ENCODE assay signal across 9 cellular contexts in the genomic region with DNA sequence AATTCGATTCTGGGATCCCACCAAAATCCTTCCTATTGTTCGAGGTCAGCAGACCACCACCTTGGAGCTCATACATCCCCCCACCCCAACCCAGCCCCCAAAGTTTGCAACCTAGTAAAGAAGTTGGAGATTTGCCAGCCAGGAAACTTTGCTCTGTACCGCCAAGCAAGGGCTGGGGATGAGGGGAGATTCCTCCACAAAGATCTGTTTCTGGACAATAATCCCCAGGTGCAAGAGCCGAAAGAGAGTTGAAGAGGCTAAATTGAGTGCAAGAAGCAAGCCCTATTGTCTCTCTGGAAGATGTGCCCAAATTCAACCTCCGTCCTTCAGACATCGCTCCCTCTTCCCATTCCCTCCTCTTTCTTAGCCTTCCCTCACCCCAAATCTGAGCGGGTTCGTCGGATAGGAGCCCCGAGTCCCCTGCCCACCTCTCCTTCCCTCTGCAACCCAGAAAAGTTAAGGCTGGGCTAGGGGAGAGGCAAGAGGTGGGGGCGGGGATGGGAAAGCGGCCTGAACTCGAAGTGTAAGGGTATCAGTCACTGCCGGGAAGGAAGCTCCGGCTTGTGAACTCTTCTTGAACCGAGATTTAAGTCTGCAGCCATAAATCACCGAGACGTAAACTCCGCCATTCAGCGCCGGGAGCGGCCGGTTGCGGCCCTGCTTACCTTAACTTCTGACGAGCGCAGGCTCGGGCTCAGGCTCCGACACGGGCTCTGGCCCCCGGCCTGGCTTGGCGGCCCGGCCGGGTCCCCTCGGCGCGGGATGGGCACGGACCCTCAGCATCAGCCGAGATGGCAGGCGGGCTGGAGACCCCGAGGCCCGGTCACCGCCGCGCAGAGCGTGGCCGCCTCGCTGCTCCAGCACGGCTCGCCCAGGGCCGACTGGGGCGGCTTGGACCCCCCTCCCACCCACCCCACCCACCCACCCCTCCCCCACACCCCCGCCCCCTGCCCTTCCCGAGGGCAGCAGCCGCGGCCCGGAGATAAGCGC. TPM values are rescaled to one million over a fixed set of nuclear protein-coding genes. Genes with fewer than 3 reads are reported as not detected.
DNase-seq lines count a peak whose midpoint lies in the region; ATAC-seq and TF ChIP-seq lines count a peak whose summit lies in the region.
"Had no signal": no experiment of that assay in that cellular context is flagged by ENCODE, and none has a peak within 500 bp of the region (broad histone marks: within the 10 kb centered on the region; RNA-seq: fewer than 3 reads in every experiment).

No MANE protein-coding gene starts in this region.

- no peak for TF ChIP-seq POLR2A in esophagus muscularis mucosa (IDR thresholded peaks at IDR 0.05; ENCODE audit: low read depth)

- peaks cover 57% of the 10 kb centered on the region for H3K36me3 Mint-ChIP-seq in nephron progenitor cell (ENCODE audit: low read depth)
- H3K36me3 Mint-ChIP-seq: CD8-positive, alpha-beta T cell had no signal

- DNase-seq in ACHN: peak; percentile 92
- DNase-seq in NCI-H226: peak; percentile 95
- no peak for DNase-seq in esophagus muscularis mucosa (ENCODE audit: extremely low spot score)
- peak; percentile 83 for DNase-seq in nephron progenitor cell
- no peak for DNase-seq in Kasumi-1 (lab: John Stamatoyannopoulos, UW)
- DNase-seq in RPMI8226: no peak

- H3K4me1 Mint-ChIP-seq in nephron progenitor cell: peaks cover 50% of the 10 kb centered on the region

- H3K27me3 ChIP-seq in esophagus muscularis mucosa: no peaks in the 10 kb centered on the region

- TF ChIP-seq CTCF in esophagus muscularis mucosa (IDR thresholded peaks at IDR 0.05): no peak
- no peak for TF ChIP-seq CTCF in nephron progenitor cell (IDR thresholded peaks at IDR 0.05)

- no peaks in the 10 kb centered on the region for H3K36me3 ChIP-seq in esophagus muscularis mucosa

- in situ Hi-C loops in ACHN (cut with HindIII; ENCODE audit: low pct_ligation_motif_present, low pct_unique_long_range_greater_than_20kb, low sequenced_read_pairs): no loop called here

- peak overlapping the region; percentile 100 for H3K27ac Mint-ChIP-seq in nephron progenitor cell
- H3K27ac Mint-ChIP-seq: CD8-positive, alpha-beta T cell had no signal

- H3K9me3 Mint-ChIP-seq in nephron progenitor cell: no peaks in the 10 kb centered on the region
- H3K9me3 Mint-ChIP-seq: CD8-positive, alpha-beta T cell had no signal

- no peak for ATAC-seq in GM19467 (IDR thresholded peaks at IDR 0.05; ENCODE audit: unreplicated experiment)
- ATAC-seq in HG02642 (IDR thresholded peaks at IDR 0.05; ENCODE audit: poor library complexity, unreplicated experiment): no peak
- ATAC-seq: CD8-positive, alpha-beta T cell had no signal

- 26% methylated on average over 32 of the region's 57 CpGs for WGBS in esophagus muscularis mucosa

- peak overlapping the region; percentile 99 for H3K4me3 Mint-ChIP-seq in nephron progenitor cell
- H3K4me3 Mint-ChIP-seq: CD8-positive, alpha-beta T cell had no signal

- no peaks in the 10 kb centered on the region for H3K9me3 ChIP-seq in esophagus muscularis mucosa

- peaks cover 4% of the 10 kb centered on the region for H3K27me3 Mint-ChIP-seq in nephron progenitor cell (ENCODE audit: low read depth, poor library complexity)

- intact Hi-C loops in esophagus muscularis mucosa (cut with DNase I): no loop called here

- peak; percentile 61 for TF ChIP-seq EP300 in esophagus muscularis mucosa (IDR thresholded peaks at IDR 0.05)

- H3K27ac ChIP-seq in esophagus muscularis mucosa (replicated peaks in 1 of 4): peak overlapping the region; percentile 96 to 100 (median 99)

- H3K4me3 ChIP-seq in esophagus muscularis mucosa: peak overlapping the region; percentile 68 to 88 (median 77)

- H3K4me1 ChIP-seq in esophagus muscularis mucosa: peaks cover 33 to 66% (median 63%) of the 10 kb centered on the region in 4 donors

RNA-seq across cellular contexts. Expression of gene HOXA2, which starts 10.8 kb away (rescaled TPM):
- 1 to 10 TPM; 3.3 to 5.4 (median 4.4) TPM for total RNA-seq in esophagus muscularis mucosa
- total RNA-seq: CD8-positive, alpha-beta T cell had no signal

RNA-seq across cellular contexts. Expression of gene HOXA4, which starts 17.3 kb away (rescaled TPM):
- 10 to 100 TPM; 12.5 to 26.8 (median 18.1) TPM for total RNA-seq in esophagus muscularis mucosa

RNA-seq across cellular contexts. Expression of gene HOXA1, which starts 17.5 kb away (rescaled TPM):
- total RNA-seq in esophagus muscularis mucosa: 1 to 10 TPM in 1 of 4 donors, under 1 TPM in 3; 0.17 to 1.4 (median 0.56) TPM

RNA-seq across cellular contexts. Expression of gene HOXA5, which starts 30.2 kb away (rescaled TPM):
- total RNA-seq in esophagus muscularis mucosa: 10 to 100 TPM in 3 of 4 donors, 1 to 10 TPM in 1; 7.8 to 24.8 (median 14.7) TPM

RNA-seq across cellular contexts. Expression of gene HOXA6, which starts 34.3 kb away (rescaled TPM):
- under 1 TPM in 2 of 4 donors, not detected in 2; 0.66 to 0.92 TPM for total RNA-seq in esophagus muscularis mucosa
- total RNA-seq: CD8-positive, alpha-beta T cell had no signal

Comparison
In these comparisons a context has a peak if more than half of its experiments do, and no peak if none do; other contexts are left out.
1. DNase-seq: peak in ACHN (single experiment), NCI-H226 (single experiment) and nephron progenitor cell (single experiment); none in esophagus muscularis mucosa (single experiment), Kasumi-1 (0 of 2) and RPMI8226 (single experiment).